ENCODE assay signal across 1 cellular context in genomic region chr16:4685292-4685691, GRCh38.
TF ChIP-seq lines count a peak whose summit lies in the region.

No MANE protein-coding gene starts in this region.

TF ChIP-seq in WTC11, 78 proteins besides CTCF, POLR2A, EP300 and RAD21 (continued from another document):
- no peak for TF ChIP-seq ARID4B (CRISPR knock-in tag; IDR thresholded peaks at IDR 0.05; ENCODE audit: borderline replicate concordance)
- TF ChIP-seq ZNF671 (CRISPR knock-in tag; IDR thresholded peaks at IDR 0.05) = no peak
- no peak for TF ChIP-seq ZNF512 (CRISPR knock-in tag; IDR thresholded peaks at IDR 0.05; ENCODE audit: borderline replicate concordance)
- TF ChIP-seq ZNF423 (CRISPR knock-in tag; IDR thresholded peaks at IDR 0.05) = no peak
- TF ChIP-seq ZNF416 (CRISPR knock-in tag; IDR thresholded peaks at IDR 0.05) = no peak
- TF ChIP-seq PRDM15 (CRISPR knock-in tag; IDR thresholded peaks at IDR 0.05) = no peak
- no peak for TF ChIP-seq NR2C2 (CRISPR knock-in tag; IDR thresholded peaks at IDR 0.05)
- no peak for TF ChIP-seq SOX15 (CRISPR knock-in tag; IDR thresholded peaks at IDR 0.05)
- TF ChIP-seq ZNF425 (CRISPR knock-in tag; conservative IDR thresholded peaks at IDR 0.05) = no peak
